ENCODE assay signal across 19 cellular contexts in the genomic region with DNA sequence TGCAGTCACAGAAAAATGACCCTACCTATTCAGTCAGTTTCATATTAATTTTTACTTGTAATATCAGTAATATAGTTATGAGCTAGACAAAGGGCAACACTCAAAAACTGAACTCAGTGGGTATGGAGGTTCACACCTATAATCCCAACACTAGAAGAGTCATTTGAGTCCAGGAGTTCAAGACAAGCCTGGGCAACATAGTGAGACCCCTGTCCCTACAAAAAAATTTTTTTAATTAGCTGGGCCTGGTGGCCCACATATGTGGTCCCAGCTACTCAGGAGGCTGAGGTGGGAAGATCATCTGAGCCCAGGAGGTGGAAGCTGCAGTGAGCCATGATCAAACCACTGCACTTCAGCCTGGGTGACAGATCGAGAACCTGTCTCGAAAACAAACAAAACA. TPM values are rescaled to one million over a fixed set of nuclear protein-coding genes. Genes with fewer than 3 reads are reported as not detected.
DNase-seq lines count a peak whose midpoint lies in the region; ATAC-seq and TF ChIP-seq lines count a peak whose summit lies in the region.
"Had no signal": no experiment of that assay in that cellular context is flagged by ENCODE, and none has a peak within 500 bp of the region (broad histone marks: within the 10 kb centered on the region; RNA-seq: fewer than 3 reads in every experiment).

No MANE protein-coding gene starts in this region.

- H3K27me3 ChIP-seq in Loucy (ENCODE audit: insufficient read depth, low read length, poor library complexity, severe bottlenecking) (no peaks in the 10 kb centered on the region), trophoblast cell (ENCODE audit: insufficient read depth, low read length) (no peaks in the 10 kb centered on the region)
- H3K27me3 ChIP-seq: colonic mucosa, heart right ventricle, pancreas, tibial artery had no signal

- peak overlapping the region; percentile 61 for H3K4me3 ChIP-seq in Loucy (ENCODE audit: low read length, poor library complexity, severe bottlenecking)
- H3K4me3 ChIP-seq in trophoblast cell (ENCODE audit: low read depth, low read length) = no peak overlapping the region
- H3K4me3 ChIP-seq: colonic mucosa, pancreas, tibial artery had no signal

- TF ChIP-seq CTCF in Loucy (conservative IDR thresholded peaks at IDR 0.05; ENCODE audit: low read length) (no peak), brain (conservative IDR thresholded peaks at IDR 0.05) (no peak)

- H3K36me3 ChIP-seq in Loucy (ENCODE audit: insufficient read depth, low read length) (peaks cover 23% of the 10 kb centered on the region; the same call in 1 of the 2 replicates), trophoblast cell (ENCODE audit: control insufficient read depth in 1 of 2, insufficient read depth in 2 of 2, low read length in 2 of 2) (peaks cover 5 to 15% of the 10 kb centered on the region in 2 experiments)
- H3K36me3 ChIP-seq: colonic mucosa had no signal

- DNase-seq in activated naive CD8-positive, alpha-beta T cell treated with anti-CD3 and anti-CD28 coated beads, Interleukin-2, amount 50 U/mL, for 24 hours = no peak
- DNase-seq in trophoblast cell (no peak), glomerular visceral epithelial cell (ENCODE audit: extremely low spot score) (no peak), amygdala (lab: John Stamatoyannopoulos, UW) (no peak)
- no peak for DNase-seq in activated CD4-positive, CD25-positive, alpha-beta regulatory T cell treated with anti-CD3 and anti-CD28 coated beads, Interleukin-2, amount 50 U/mL, for 72 hours
- DNase-seq: activated B cell treated with CpG ODN at 0.5 μM for 24 hours; activated gamma-delta T cell; colonic mucosa; GOT3; heart right ventricle; NCI-H1105 treated with DMSO at 0.1 percent for 48 hours; NCI-H524 treated with DMSO at 0.1 percent for 48 hours; pancreas; stimulated activated naive CD4-positive, alpha-beta T cell; tibial artery had no signal

- H3K4me1 ChIP-seq in Loucy (ENCODE audit: insufficient read depth, low read length, poor library complexity, severe bottlenecking) = peaks cover 58% of the 10 kb centered on the region
- H3K4me1 ChIP-seq in trophoblast cell (ENCODE audit: control insufficient read depth in 1 of 2, insufficient read depth in 2 of 2, low read length in 2 of 2) = peaks cover 0 to 5% of the 10 kb centered on the region in 2 experiments

- H3K4me2 ChIP-seq in Loucy (ENCODE audit: low read depth, low read length, poor library complexity, severe bottlenecking) (peak overlapping the region; percentile 95), trophoblast cell (ENCODE audit: low read length) (no peak overlapping the region)

- H3K4me1 Mint-ChIP-seq in activated naive CD8-positive, alpha-beta T cell (ENCODE audit: low read depth) = peaks cover 56% of the 10 kb centered on the region
- H3K4me1 Mint-ChIP-seq in activated naive CD8-positive, alpha-beta T cell treated with anti-CD3 and anti-CD28 coated beads, Interleukin-2, amount 50 U/mL, for 24 hours = peaks cover 46% of the 10 kb centered on the region
- H3K4me1 Mint-ChIP-seq in brain = peaks cover 78% of the 10 kb centered on the region

- peaks cover 16% of the 10 kb centered on the region for H3K36me3 Mint-ChIP-seq in activated naive CD8-positive, alpha-beta T cell
- H3K36me3 Mint-ChIP-seq in activated naive CD8-positive, alpha-beta T cell treated with anti-CD3 and anti-CD28 coated beads, Interleukin-2, amount 50 U/mL, for 24 hours (ENCODE audit: low read depth) = peaks cover 36% of the 10 kb centered on the region
- H3K36me3 Mint-ChIP-seq in brain = peaks cover 56% of the 10 kb centered on the region

- H4K8ac ChIP-seq in trophoblast cell (ENCODE audit: low read depth, low read length) = no peak overlapping the region

- H2AFZ ChIP-seq in Loucy (ENCODE audit: low read length) (no peak overlapping the region), trophoblast cell (ENCODE audit: insufficient read depth, low read length, poor library complexity) (no peak overlapping the region)

- WGBS in trophoblast cell (ENCODE audit: extremely low coverage, insufficient coverage, insufficient read length) = no CpG with 5 or more reads among the region's 2 CpGs

- H3K9ac ChIP-seq in Loucy (ENCODE audit: low read depth, low read length, poor library complexity, severe bottlenecking) = peak overlapping the region; percentile 50
- H3K9ac ChIP-seq in trophoblast cell (ENCODE audit: low read length) = no peak overlapping the region

- H3K9me3 Mint-ChIP-seq in activated naive CD8-positive, alpha-beta T cell (ENCODE audit: low read depth) = no peaks in the 10 kb centered on the region
- H3K9me3 Mint-ChIP-seq in activated naive CD8-positive, alpha-beta T cell treated with anti-CD3 and anti-CD28 coated beads, Interleukin-2, amount 50 U/mL, for 24 hours = no peaks in the 10 kb centered on the region
- peaks cover 0 to 8% (median 3%) of the 10 kb centered on the region in 5 experiments for H3K9me3 Mint-ChIP-seq in brain
- H3K9me3 Mint-ChIP-seq: activated B cell treated with CpG ODN at 0.5 μM for 24 hours had no signal

- no peak overlapping the region for H4K91ac ChIP-seq in trophoblast cell (ENCODE audit: low read depth, low read length)

- no peak overlapping the region for H3K18ac ChIP-seq in trophoblast cell (ENCODE audit: low read length)

- no peak for ATAC-seq in activated naive CD8-positive, alpha-beta T cell treated with anti-CD3 and anti-CD28 coated beads, Interleukin-2, amount 50 U/mL, for 24 hours
- ATAC-seq: heart right ventricle, pancreas, sciatic nerve had no signal

- no peak overlapping the region for H3K23ac ChIP-seq in trophoblast cell (ENCODE audit: low read length)

- no peaks in the 10 kb centered on the region for H3K27me3 Mint-ChIP-seq in activated naive CD8-positive, alpha-beta T cell
- H3K27me3 Mint-ChIP-seq in activated naive CD8-positive, alpha-beta T cell treated with anti-CD3 and anti-CD28 coated beads, Interleukin-2, amount 50 U/mL, for 24 hours = peaks cover 2% of the 10 kb centered on the region
- H3K27me3 Mint-ChIP-seq in brain = peaks cover 11% of the 10 kb centered on the region
- H3K27me3 Mint-ChIP-seq: activated B cell treated with CpG ODN at 0.5 μM for 24 hours had no signal

- peak overlapping the region; percentile 64 for H3K27ac Mint-ChIP-seq in activated naive CD8-positive, alpha-beta T cell
- no peak overlapping the region for H3K27ac Mint-ChIP-seq in activated naive CD8-positive, alpha-beta T cell treated with anti-CD3 and anti-CD28 coated beads, Interleukin-2, amount 50 U/mL, for 24 hours
- peak overlapping the region in 1 of 5 experiments; percentile 9 for H3K27ac Mint-ChIP-seq in brain

- no peaks in the 10 kb centered on the region for H3K9me2 ChIP-seq in Loucy (replicated peaks; ENCODE audit: low read depth, low read length)

- no peak overlapping the region for H2BK120ac ChIP-seq in trophoblast cell (ENCODE audit: insufficient read depth, low read length, poor library complexity)

- H2BK12ac ChIP-seq in trophoblast cell (ENCODE audit: low read length) = no peak overlapping the region

- no peak overlapping the region for H4K12ac ChIP-seq in trophoblast cell (ENCODE audit: low read depth, low read length)

- no peaks in the 10 kb centered on the region for H3F3A ChIP-seq in Loucy (ENCODE audit: low read depth)

- H4K20me1 ChIP-seq in Loucy (ENCODE audit: insufficient read depth, low read length, poor library complexity, severe bottlenecking) = peaks cover 38% of the 10 kb centered on the region

- H3K79me1 ChIP-seq in trophoblast cell (ENCODE audit: low read length) = peaks cover 14% of the 10 kb centered on the region

- H3K79me2 ChIP-seq in Loucy (ENCODE audit: insufficient read depth, low read length) (peaks cover 71% of the 10 kb centered on the region), trophoblast cell (ENCODE audit: control insufficient read depth, insufficient read depth, low read length, poor library complexity) (peaks cover 10% of the 10 kb centered on the region)

- H3K14ac ChIP-seq in trophoblast cell (ENCODE audit: low read length) = no peak overlapping the region

- H3K4ac ChIP-seq in trophoblast cell (ENCODE audit: low read depth, low read length) = peak overlapping the region; percentile 4

- H2AK5ac ChIP-seq in trophoblast cell (ENCODE audit: low read length) = no peak overlapping the region

- peak overlapping the region; percentile 97 for H3K4me3 Mint-ChIP-seq in activated naive CD8-positive, alpha-beta T cell
- no peak overlapping the region for H3K4me3 Mint-ChIP-seq in activated naive CD8-positive, alpha-beta T cell treated with anti-CD3 and anti-CD28 coated beads, Interleukin-2, amount 50 U/mL, for 24 hours
- H3K4me3 Mint-ChIP-seq in brain = peak overlapping the region; percentile 58 to 98 (median 90)
- H3K4me3 Mint-ChIP-seq: activated B cell treated with CpG ODN at 0.5 μM for 24 hours had no signal

- H2BK5ac ChIP-seq in trophoblast cell (ENCODE audit: low read depth, low read length, poor library complexity) = no peak overlapping the region

- no peaks in the 10 kb centered on the region for H3K9me3 ChIP-seq in Loucy (ENCODE audit: insufficient read depth, low read depth, low read length)
- no peaks in the 10 kb centered on the region for H3K9me3 ChIP-seq in trophoblast cell (ENCODE audit: insufficient read depth, low read depth, low read length)
- H3K9me3 ChIP-seq: colonic mucosa, heart right ventricle, pancreas, tibial artery had no signal

- H3K27ac ChIP-seq in trophoblast cell (ENCODE audit: low read depth, low read length) = no peak overlapping the region
- H3K27ac ChIP-seq: colonic mucosa, heart right ventricle, pancreas, tibial artery had no signal

RNA-seq across cellular contexts. Expression of gene TMF1, which starts 3.1 kb away (rescaled TPM):
- 2.5 TPM for polyA plus RNA-seq in brain (ENCODE audit: insufficient read depth, low read depth, low replicate concordance)
- 37.6 and 38.3 TPM in 2 replicates for polyA plus RNA-seq in trophoblast cell (2013)

RNA-seq across cellular contexts. Expression of gene UBA3, which starts 31.2 kb away (rescaled TPM):
- 19.0 TPM for polyA plus RNA-seq in brain (ENCODE audit: insufficient read depth, low read depth, low replicate concordance)
- 52.4 and 52.8 TPM in 2 replicates for polyA plus RNA-seq in trophoblast cell (2013)

RNA-seq across cellular contexts. Expression of gene EOGT, which starts 35.5 kb away (rescaled TPM):
- polyA plus RNA-seq in brain (ENCODE audit: insufficient read depth, low read depth, low replicate concordance) = 1.6 TPM
- 17.8 and 18.6 TPM in 2 replicates for polyA plus RNA-seq in trophoblast cell (2013)

RNA-seq across cellular contexts. Expression of gene ARL6IP5, which starts 35.7 kb away (rescaled TPM):
- polyA plus RNA-seq in brain (ENCODE audit: insufficient read depth, low read depth, low replicate concordance) = 76.3 TPM
- 80.1 and 84.4 TPM in 2 replicates for polyA plus RNA-seq in trophoblast cell (2013)
